ENCODE assay signal across 24 cellular contexts in genomic region chr13:54591540-54591939, GRCh38.
"Had no signal": no experiment of that assay in that cellular context is flagged by ENCODE, and none has a peak within 500 bp of the region (broad histone marks: within the 10 kb centered on the region; RNA-seq: fewer than 3 reads in every experiment).

No MANE protein-coding gene starts in this region.

- H3K4me1 ChIP-seq: colonic mucosa, esophagus muscularis mucosa, esophagus squamous epithelium, foreskin keratinocyte, gastrocnemius medialis, gastroesophageal sphincter, heart left ventricle, heart right ventricle had no signal

- H3K4me3 Mint-ChIP-seq: dendritic cell treated with granulocyte-macrophage colony-stimulating factor and Interleukin-4, amounts not matched to agents 40 ng/mL and 50 ng/mL, for 4 days; effector memory CD8-positive, alpha-beta T cell; endodermal cell had no signal

- H3K27me3 ChIP-seq: colonic mucosa, esophagus squamous epithelium, foreskin keratinocyte, gastrocnemius medialis, gastroesophageal sphincter, heart left ventricle, heart right ventricle had no signal

- DNase-seq: colonic mucosa; cortex of kidney; dermis blood vessel endothelial cell; dorsolateral prefrontal cortex; effector CD4-positive, alpha-beta T cell; effector CD8-positive, alpha-beta T cell; effector memory CD4-positive, alpha-beta T cell; effector memory CD8-positive, alpha-beta T cell; endodermal cell; erythroblast; esophagus squamous epithelium; foreskin fibroblast; foreskin keratinocyte; foreskin melanocyte; gastrocnemius medialis; glutamatergic neuron; head of caudate nucleus; heart left ventricle; heart right ventricle had no signal

- ATAC-seq: effector memory CD8-positive, alpha-beta T cell; esophagus mucosa; foreskin keratinocyte; gastrocnemius medialis; gastroesophageal sphincter; heart left ventricle; heart right ventricle had no signal

- H3K27ac Mint-ChIP-seq: dendritic cell treated with granulocyte-macrophage colony-stimulating factor and Interleukin-4, amounts not matched to agents 40 ng/mL and 50 ng/mL, for 4 days; effector memory CD8-positive, alpha-beta T cell; endodermal cell had no signal

- H3K9me3 ChIP-seq: colonic mucosa, esophagus muscularis mucosa, esophagus squamous epithelium, gastrocnemius medialis, gastroesophageal sphincter, heart left ventricle had no signal

- H3K27me3 Mint-ChIP-seq: dendritic cell treated with granulocyte-macrophage colony-stimulating factor and Interleukin-4, amounts not matched to agents 40 ng/mL and 50 ng/mL, for 4 days; effector memory CD8-positive, alpha-beta T cell had no signal

- H3K36me3 ChIP-seq: colonic mucosa, esophagus muscularis mucosa, esophagus squamous epithelium, gastrocnemius medialis, gastroesophageal sphincter, heart left ventricle, heart right ventricle had no signal

- H3K4me3 ChIP-seq: colonic mucosa, coronary artery, dorsolateral prefrontal cortex, esophagus muscularis mucosa, esophagus squamous epithelium, gastrocnemius medialis, gastroesophageal sphincter, heart left ventricle, heart right ventricle had no signal
